ENCODE assay signal across 8 cellular contexts in the genomic region with DNA sequence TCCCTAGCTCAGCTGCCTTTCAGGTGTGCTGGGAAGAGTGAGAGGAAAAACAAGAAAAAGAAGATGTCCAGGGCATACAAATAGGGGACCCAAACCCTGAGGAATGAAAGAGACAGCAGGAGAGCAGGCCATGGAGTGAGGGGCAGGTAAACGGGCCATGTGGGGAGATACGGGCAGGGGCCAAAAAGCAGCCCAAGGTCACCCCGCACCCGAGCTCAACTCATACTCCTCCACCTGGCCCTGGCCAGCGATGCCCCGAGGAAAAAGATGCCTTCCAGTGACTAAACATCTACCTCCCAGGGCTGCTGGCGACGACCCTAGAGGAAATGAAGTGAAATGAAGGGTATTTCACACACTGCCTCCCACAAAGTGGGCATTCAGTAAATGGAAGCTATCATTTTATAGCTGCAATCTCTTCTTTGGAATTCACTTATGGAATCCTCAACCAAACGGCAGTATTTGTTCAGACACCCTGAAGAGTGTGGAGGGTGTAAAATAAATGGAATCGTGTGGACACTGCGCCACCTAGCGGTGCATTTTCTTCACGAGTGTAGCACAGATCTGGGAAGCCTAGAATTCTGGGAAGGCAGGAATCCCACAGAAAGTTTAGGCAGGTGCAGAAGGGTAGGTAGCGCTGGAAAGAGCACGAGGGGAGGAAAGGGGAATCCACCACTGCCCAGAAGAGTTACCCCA. TPM values are rescaled to one million over a fixed set of nuclear protein-coding genes. Genes with fewer than 3 reads are reported as not detected.
DNase-seq lines count a peak whose midpoint lies in the region; ATAC-seq and TF ChIP-seq lines count a peak whose summit lies in the region.

No MANE protein-coding gene starts in this region.

- no peaks in the 10 kb centered on the region for H3K9me3 ChIP-seq in liver (ENCODE audit: control insufficient read depth in 4 of 4, low read length in 3 of 4)

- H3K4me3 ChIP-seq in liver (ENCODE audit: low read depth in 1 of 3, low read length in 3 of 3), result no peak overlapping the region

- no peak overlapping the region for H3K9ac ChIP-seq in liver (ENCODE audit: low read depth in 1 of 2, low read length in 2 of 2)

- no peaks in the 10 kb centered on the region for H3K9me3 Mint-ChIP-seq in activated CD4-positive, alpha-beta T cell treated with anti-CD3 and anti-CD28 coated beads for 36 hours (ENCODE audit: low read depth)

- no peaks in the 10 kb centered on the region for H3K27me3 ChIP-seq in liver (ENCODE audit: control insufficient read depth in 4 of 4, insufficient read depth in 4 of 4, low read length in 3 of 4)

- intact Hi-C loops in activated CD4-positive, alpha-beta T cell treated with anti-CD3 and anti-CD28 coated beads for 36 hours (cut with DNase I, micrococcal nuclease), result loop anchor here (1.0 to 10.0 kb wide), 6 partner anchors 456 to 822 kb away; no protein-coding TSS in a partner anchor

- POLR2A ChIA-PET in activated CD4-positive, alpha-beta T cell treated with anti-CD3 and anti-CD28 coated beads for 36 hours (lab: Charles Lee), result no interaction called here

- no peaks in the 10 kb centered on the region for H3K4me1 Mint-ChIP-seq in activated CD4-positive, alpha-beta T cell treated with anti-CD3 and anti-CD28 coated beads for 36 hours

- CTCF ChIA-PET in activated CD4-positive, alpha-beta T cell treated with anti-CD3 and anti-CD28 coated beads for 36 hours (lab: Charles Lee), result interaction anchor here (0.7 to 4.1 kb wide), 6 partner anchors 8 to 21 kb away, joined by 3 to 29 read pairs (median 5); partner anchors contain the start of gene ELAC2

- peaks cover 18 to 69% (median 56%) of the 10 kb centered on the region in 4 donors for H3K36me3 ChIP-seq in liver (ENCODE audit: control insufficient read depth in 4 of 4, insufficient read depth in 3 of 4, low read depth in 1 of 4, low read length in 3 of 4)

- peaks cover 0 to 11% (median 0%) of the 10 kb centered on the region in 4 donors for H3K4me1 ChIP-seq in liver (ENCODE audit: control insufficient read depth in 4 of 4, insufficient read depth in 4 of 4, low read length in 3 of 4)

- WGBS in liver, result 46% methylated on average over 15 of the region's 15 CpGs

- H3K27me3 Mint-ChIP-seq in activated CD4-positive, alpha-beta T cell treated with anti-CD3 and anti-CD28 coated beads for 36 hours, result no peaks in the 10 kb centered on the region

- peak; percentile 93 to 94 for TF ChIP-seq RAD21 in liver (IDR thresholded peaks at IDR 0.05)

- peaks cover 40% of the 10 kb centered on the region for H3K36me3 Mint-ChIP-seq in activated CD4-positive, alpha-beta T cell treated with anti-CD3 and anti-CD28 coated beads for 36 hours (ENCODE audit: low read depth)

- H3K27ac Mint-ChIP-seq in activated CD4-positive, alpha-beta T cell treated with anti-CD3 and anti-CD28 coated beads for 36 hours, result no peak overlapping the region

- no peak for ATAC-seq in activated CD4-positive, alpha-beta T cell treated with anti-CD3 and anti-CD28 coated beads for 36 hours
- no peak for ATAC-seq in HG03139 (IDR thresholded peaks at IDR 0.05; ENCODE audit: unreplicated experiment)

- DNase-seq in activated CD4-positive, alpha-beta T cell treated with anti-CD3 and anti-CD28 coated beads for 24 hours (ENCODE audit: low read depth in 2 of 2), result peak; percentile 31 to 40
- no peak for DNase-seq in activated CD4-positive, alpha-beta T cell treated with anti-CD3 and anti-CD28 coated beads for 1 hour
- DNase-seq in NCI-H1048 (lab: John Stamatoyannopoulos, UW) (peak; percentile 68), dermis blood vessel endothelial cell (peak; percentile 82)
- peak; percentile 71 for DNase-seq in activated CD4-positive, alpha-beta T cell treated with anti-CD3 and anti-CD28 coated beads for 36 hours
- peak; percentile 30 to 38 for DNase-seq in stimulated activated CD8-positive, alpha-beta memory T cell treated with anti-CD3 and anti-CD28 coated beads, Interleukin-2, amount 100 ng/mL, for 48 hours (ENCODE audit: low read depth in 2 of 2)

- TF ChIP-seq CTCF in liver (IDR thresholded peaks at IDR 0.05; ENCODE audit: low read depth, low read length, missing input control), result peak; percentile 81

- no peak overlapping the region for H3K4me3 Mint-ChIP-seq in activated CD4-positive, alpha-beta T cell treated with anti-CD3 and anti-CD28 coated beads for 36 hours

- H3K27ac ChIP-seq in liver (ENCODE audit: low read depth in 1 of 2, low read length in 2 of 2), result no peak overlapping the region

TF ChIP-seq in liver, 16 proteins besides CTCF, POLR2A, EP300 and RAD21:
- no peak for TF ChIP-seq TAF1 (conservative IDR thresholded peaks at IDR 0.05)

RNA-seq across cellular contexts. Expression of gene ELAC2, which starts 14.9 kb away (rescaled TPM):
- 10 to 100 TPM; 67.4 to 96.6 TPM for total RNA-seq in activated CD4-positive, alpha-beta T cell treated with anti-CD3 and anti-CD28 coated beads for 36 hours
- total RNA-seq in dermis blood vessel endothelial cell (73.0 and 109 TPM in 2 replicates), liver (10 to 100 TPM; 33.3 to 54.1 TPM)
- 10 to 100 TPM; 26.5 to 39.0 TPM for polyA plus RNA-seq in liver
